In the genomic region with DNA sequence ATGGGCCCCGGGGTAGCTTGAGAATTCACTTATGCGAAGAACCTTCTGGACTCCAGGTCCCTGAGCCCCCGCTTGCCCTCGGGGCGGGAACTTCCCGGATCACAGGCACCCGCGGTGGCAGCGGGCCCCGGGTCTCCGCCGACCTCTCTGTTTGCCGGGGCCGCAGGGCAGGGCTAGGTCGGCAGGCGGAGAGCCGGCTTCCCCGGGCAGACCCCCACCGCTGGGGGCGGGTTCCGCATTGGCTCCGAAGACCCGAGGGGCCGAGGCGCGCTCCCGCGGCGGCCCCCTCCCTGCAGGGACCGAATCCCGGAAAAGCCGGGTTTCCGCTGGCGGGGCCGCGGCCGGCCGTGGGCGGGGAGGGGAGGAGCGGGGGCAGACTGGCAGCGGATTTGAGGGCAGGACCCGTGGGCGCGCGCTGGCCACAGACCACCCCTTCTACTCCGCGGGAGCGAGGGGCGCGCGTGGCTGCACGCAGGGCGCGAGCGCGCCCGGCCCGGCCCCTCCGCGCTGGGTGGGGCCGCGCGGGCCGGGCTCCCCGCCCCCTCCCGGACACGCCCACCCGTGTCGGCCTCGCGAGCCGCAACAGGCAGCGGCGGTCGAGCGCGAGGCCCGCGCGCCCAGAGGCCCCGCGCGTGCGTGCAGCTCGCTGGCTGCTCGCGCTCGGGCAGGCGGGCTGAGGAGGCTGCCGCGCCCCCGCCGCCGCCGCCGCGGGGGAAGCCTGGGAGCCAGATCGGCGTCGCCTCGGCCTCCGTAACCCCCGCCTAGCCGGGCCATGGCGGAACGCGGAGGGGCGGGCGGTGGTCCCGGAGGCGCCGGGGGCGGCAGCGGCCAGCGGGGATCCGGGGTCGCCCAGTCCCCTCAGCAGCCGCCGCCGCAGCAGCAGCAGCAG, we compare ENCODE assay signal across 1 cellular context.
TF ChIP-seq lines count a peak whose summit lies in the region.

Gene PACS1, plus strand, starts transcription at position 558 of the 889 bp plus-strand sequence. Its CDS starts 215 bp downstream, at position 773.

TF ChIP-seq in K562, 482 proteins besides CTCF, POLR2A, EP300 and RAD21 (continued from another document):
- TF ChIP-seq, protein P1, sequence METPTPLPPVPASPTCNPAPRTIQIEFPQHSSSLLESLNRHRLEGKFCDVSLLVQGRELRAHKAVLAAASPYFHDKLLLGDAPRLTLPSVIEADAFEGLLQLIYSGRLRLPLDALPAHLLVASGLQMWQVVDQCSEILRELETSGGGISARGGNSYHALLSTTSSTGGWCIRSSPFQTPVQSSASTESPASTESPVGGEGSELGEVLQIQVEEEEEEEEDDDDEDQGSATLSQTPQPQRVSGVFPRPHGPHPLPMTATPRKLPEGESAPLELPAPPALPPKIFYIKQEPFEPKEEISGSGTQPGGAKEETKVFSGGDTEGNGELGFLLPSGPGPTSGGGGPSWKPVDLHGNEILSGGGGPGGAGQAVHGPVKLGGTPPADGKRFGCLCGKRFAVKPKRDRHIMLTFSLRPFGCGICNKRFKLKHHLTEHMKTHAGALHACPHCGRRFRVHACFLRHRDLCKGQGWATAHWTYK (CRISPR knock-in tag; IDR thresholded peaks at IDR 0.05), result peak; percentile 53; the same call in 1 of the 2 replicates
- no peak for TF ChIP-seq HNRNPH1 (optimal IDR thresholded peaks at IDR 0.05; ENCODE audit: low read depth, low read length)
- TF ChIP-seq CBX2 (IDR thresholded peaks at IDR 0.05; ENCODE audit: insufficient read depth, low read length, poor library complexity, severe bottlenecking), result no peak
- TF ChIP-seq HOMEZ (CRISPR knock-in tag; IDR thresholded peaks at IDR 0.05), result no peak
- TF ChIP-seq ZNF717 (CRISPR knock-in tag; IDR thresholded peaks at IDR 0.05), result no peak
- no peak for TF ChIP-seq ZNF778 (CRISPR knock-in tag; IDR thresholded peaks at IDR 0.05)
- no peak for TF ChIP-seq HCFC1 (IDR thresholded peaks at IDR 0.05; ENCODE audit: low read depth, low read length)
- no peak for TF ChIP-seq ZNF583 (CRISPR knock-in tag; IDR thresholded peaks at IDR 0.05)
- TF ChIP-seq ARID1B (IDR thresholded peaks at IDR 0.05), result no peak
- TF ChIP-seq, protein P2, sequence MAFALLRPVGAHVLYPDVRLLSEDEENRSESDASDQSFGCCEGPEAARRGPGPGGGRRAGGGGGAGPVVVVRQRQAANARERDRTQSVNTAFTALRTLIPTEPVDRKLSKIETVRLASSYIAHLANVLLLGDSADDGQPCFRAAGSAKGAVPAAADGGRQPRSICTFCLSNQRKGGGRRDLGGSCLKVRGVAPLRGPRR (CRISPR knock-in tag; IDR thresholded peaks at IDR 0.05), result no peak
- TF ChIP-seq ZC3H8 (IDR thresholded peaks at IDR 0.05), result no peak
- 0 out of 2 replicates have a peak, but pooled peaks have one; percentile 54 for TF ChIP-seq ZSCAN32 (CRISPR knock-in tag; IDR thresholded peaks at IDR 0.05)
- TF ChIP-seq RBBP5 (IDR thresholded peaks at IDR 0.05; ENCODE audit: borderline replicate concordance, insufficient read depth, low read length, poor library complexity, severe bottlenecking), result peak; percentile 46
- TF ChIP-seq ZNF584 (CRISPR knock-in tag; IDR thresholded peaks at IDR 0.05; ENCODE audit: low read depth), result no peak
- no peak for TF ChIP-seq SRSF9 (IDR thresholded peaks at IDR 0.05; ENCODE audit: borderline replicate concordance, low read depth, low read length)
- TF ChIP-seq, protein P3, sequence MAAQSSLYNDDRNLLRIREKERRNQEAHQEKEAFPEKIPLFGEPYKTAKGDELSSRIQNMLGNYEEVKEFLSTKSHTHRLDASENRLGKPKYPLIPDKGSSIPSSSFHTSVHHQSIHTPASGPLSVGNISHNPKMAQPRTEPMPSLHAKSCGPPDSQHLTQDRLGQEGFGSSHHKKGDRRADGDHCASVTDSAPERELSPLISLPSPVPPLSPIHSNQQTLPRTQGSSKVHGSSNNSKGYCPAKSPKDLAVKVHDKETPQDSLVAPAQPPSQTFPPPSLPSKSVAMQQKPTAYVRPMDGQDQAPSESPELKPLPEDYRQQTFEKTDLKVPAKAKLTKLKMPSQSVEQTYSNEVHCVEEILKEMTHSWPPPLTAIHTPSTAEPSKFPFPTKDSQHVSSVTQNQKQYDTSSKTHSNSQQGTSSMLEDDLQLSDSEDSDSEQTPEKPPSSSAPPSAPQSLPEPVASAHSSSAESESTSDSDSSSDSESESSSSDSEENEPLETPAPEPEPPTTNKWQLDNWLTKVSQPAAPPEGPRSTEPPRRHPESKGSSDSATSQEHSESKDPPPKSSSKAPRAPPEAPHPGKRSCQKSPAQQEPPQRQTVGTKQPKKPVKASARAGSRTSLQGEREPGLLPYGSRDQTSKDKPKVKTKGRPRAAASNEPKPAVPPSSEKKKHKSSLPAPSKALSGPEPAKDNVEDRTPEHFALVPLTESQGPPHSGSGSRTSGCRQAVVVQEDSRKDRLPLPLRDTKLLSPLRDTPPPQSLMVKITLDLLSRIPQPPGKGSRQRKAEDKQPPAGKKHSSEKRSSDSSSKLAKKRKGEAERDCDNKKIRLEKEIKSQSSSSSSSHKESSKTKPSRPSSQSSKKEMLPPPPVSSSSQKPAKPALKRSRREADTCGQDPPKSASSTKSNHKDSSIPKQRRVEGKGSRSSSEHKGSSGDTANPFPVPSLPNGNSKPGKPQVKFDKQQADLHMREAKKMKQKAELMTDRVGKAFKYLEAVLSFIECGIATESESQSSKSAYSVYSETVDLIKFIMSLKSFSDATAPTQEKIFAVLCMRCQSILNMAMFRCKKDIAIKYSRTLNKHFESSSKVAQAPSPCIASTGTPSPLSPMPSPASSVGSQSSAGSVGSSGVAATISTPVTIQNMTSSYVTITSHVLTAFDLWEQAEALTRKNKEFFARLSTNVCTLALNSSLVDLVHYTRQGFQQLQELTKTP (IDR thresholded peaks at IDR 0.05; ENCODE audit: low read depth in 1 of 2, partially characterized antibody in 2 of 2), result no peak
- TF ChIP-seq ZNF316 (IDR thresholded peaks at IDR 0.05), result no peak
- TF ChIP-seq ZNF263 (CRISPR knock-in tag; IDR thresholded peaks at IDR 0.05; ENCODE audit: borderline replicate concordance), result no peak
- no peak for TF ChIP-seq MCM5 (IDR thresholded peaks at IDR 0.05; ENCODE audit: low read depth)
- TF ChIP-seq ZNF408 (CRISPR knock-in tag; IDR thresholded peaks at IDR 0.05; ENCODE audit: low read depth), result no peak
- TF ChIP-seq STAT5B (CRISPR knock-in tag; IDR thresholded peaks at IDR 0.05), result no peak
- peak; percentile 75 for TF ChIP-seq ELF1 (tag; IDR thresholded peaks at IDR 0.05)
- peak in 1 of 3 experiments; percentile 3 for TF ChIP-seq YY1 (IDR thresholded peaks at IDR 0.05; ENCODE audit: borderline replicate concordance in 1 of 3, control insufficient read depth in 1 of 3, extremely low read depth in 1 of 3, insufficient read depth in 3 of 3, insufficient read length in 1 of 3, insufficient replicate concordance in 2 of 3, low read depth in 1 of 3, low read length in 2 of 3)
- TF ChIP-seq, protein P4, sequence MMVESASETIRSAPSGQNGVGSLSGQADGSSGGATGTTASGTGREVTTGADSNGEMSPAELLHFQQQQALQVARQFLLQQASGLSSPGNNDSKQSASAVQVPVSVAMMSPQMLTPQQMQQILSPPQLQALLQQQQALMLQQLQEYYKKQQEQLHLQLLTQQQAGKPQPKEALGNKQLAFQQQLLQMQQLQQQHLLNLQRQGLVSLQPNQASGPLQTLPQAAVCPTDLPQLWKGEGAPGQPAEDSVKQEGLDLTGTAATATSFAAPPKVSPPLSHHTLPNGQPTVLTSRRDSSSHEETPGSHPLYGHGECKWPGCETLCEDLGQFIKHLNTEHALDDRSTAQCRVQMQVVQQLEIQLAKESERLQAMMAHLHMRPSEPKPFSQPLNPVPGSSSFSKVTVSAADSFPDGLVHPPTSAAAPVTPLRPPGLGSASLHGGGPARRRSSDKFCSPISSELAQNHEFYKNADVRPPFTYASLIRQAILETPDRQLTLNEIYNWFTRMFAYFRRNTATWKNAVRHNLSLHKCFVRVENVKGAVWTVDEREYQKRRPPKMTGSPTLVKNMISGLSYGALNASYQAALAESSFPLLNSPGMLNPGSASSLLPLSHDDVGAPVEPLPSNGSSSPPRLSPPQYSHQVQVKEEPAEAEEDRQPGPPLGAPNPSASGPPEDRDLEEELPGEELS (CRISPR knock-in tag; IDR thresholded peaks at IDR 0.05; ENCODE audit: borderline replicate concordance), result no peak
- TF ChIP-seq ZNF76 (CRISPR knock-in tag; IDR thresholded peaks at IDR 0.05; ENCODE audit: borderline replicate concordance), result no peak
- TF ChIP-seq MAFG (tag; conservative IDR thresholded peaks at IDR 0.05), result no peak
- TF ChIP-seq BRF2 (IDR thresholded peaks at IDR 0.05; ENCODE audit: borderline replicate concordance, insufficient read depth, insufficient read length), result no peak
- no peak for TF ChIP-seq SRSF3 (IDR thresholded peaks at IDR 0.05; ENCODE audit: insufficient read depth, low read length)
- TF ChIP-seq, protein P5, sequence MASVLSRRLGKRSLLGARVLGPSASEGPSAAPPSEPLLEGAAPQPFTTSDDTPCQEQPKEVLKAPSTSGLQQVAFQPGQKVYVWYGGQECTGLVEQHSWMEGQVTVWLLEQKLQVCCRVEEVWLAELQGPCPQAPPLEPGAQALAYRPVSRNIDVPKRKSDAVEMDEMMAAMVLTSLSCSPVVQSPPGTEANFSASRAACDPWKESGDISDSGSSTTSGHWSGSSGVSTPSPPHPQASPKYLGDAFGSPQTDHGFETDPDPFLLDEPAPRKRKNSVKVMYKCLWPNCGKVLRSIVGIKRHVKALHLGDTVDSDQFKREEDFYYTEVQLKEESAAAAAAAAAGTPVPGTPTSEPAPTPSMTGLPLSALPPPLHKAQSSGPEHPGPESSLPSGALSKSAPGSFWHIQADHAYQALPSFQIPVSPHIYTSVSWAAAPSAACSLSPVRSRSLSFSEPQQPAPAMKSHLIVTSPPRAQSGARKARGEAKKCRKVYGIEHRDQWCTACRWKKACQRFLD (CRISPR knock-in tag; IDR thresholded peaks at IDR 0.05), result peak; percentile 77; the same call in 1 of the 2 replicates
- no peak for TF ChIP-seq CEBPG (CRISPR knock-in tag; IDR thresholded peaks at IDR 0.05)
- TF ChIP-seq CEBPG (tag; conservative IDR thresholded peaks at IDR 0.05 in 1 of 2, IDR thresholded peaks at IDR 0.05 in 1 of 2), result no peak
